8 cellular contexts compared by ENCODE assay signal in the genomic region with DNA sequence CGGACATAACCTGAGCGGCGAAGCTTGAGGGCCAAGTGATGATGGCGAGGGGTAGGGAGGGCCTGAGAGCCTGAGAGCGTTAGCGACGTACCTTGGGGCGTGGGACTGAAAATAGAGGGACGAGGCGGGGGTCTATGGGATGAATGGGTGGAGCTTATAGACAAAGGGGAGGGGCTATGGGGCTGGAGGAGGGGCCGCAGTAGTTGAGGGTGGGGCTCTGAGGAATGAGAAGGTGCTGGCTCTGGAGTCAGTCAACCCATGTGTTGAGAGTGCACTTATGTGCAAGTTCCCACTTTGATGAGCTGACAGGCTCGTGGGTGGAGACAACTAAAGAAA. TPM values are rescaled to one million over a fixed set of nuclear protein-coding genes. Genes with fewer than 3 reads are reported as not detected.
A peak's percentile ranks its signal among the peaks of the same experiment; 100 is the strongest.
DNase-seq lines count a peak whose midpoint lies in the region; ATAC-seq, FAIRE-seq and TF ChIP-seq lines count a peak whose summit lies in the region.

No MANE protein-coding gene starts in this region.

- no peak overlapping the region for H3K4ac ChIP-seq in H1 (replicated peaks; ENCODE audit: insufficient read length, low read depth, low read length)

- no peak overlapping the region for H3K18ac ChIP-seq in H1 (ENCODE audit: extremely low read depth, low read length)

- no peak overlapping the region for H2BK20ac ChIP-seq in H1 (ENCODE audit: low read length)

- TF ChIP-seq RAD21 in H1 (IDR thresholded peaks at IDR 0.05 in 1 of 2, conservative IDR thresholded peaks at IDR 0.05 in 1 of 2; ENCODE audit: low read depth in 2 of 2, low read length in 2 of 2), result no peak

- peak; percentile 32 for FAIRE-seq in H1 (lab: Jason Lieb, UNC)

- peaks cover 19% of the 10 kb centered on the region for H3K4me1 ChIP-seq in DOHH2 (ENCODE audit: control insufficient read depth, low read length)
- H3K4me1 ChIP-seq in Karpas-422 (ENCODE audit: low read length), result peaks cover 10% of the 10 kb centered on the region
- no peaks in the 10 kb centered on the region for H3K4me1 ChIP-seq in H1 (replicated peaks in 1 of 4; ENCODE audit: control insufficient read depth in 3 of 4, insufficient read depth in 4 of 4, low read length in 3 of 4)
- H3K4me1 ChIP-seq in muscle layer of colon (ENCODE audit: insufficient read depth, low read length), result no peaks in the 10 kb centered on the region

- 0 out of 2 replicates have a peak, but pooled peaks cover 2% of the 10 kb centered on the region for H3K79me1 ChIP-seq in H1 (ENCODE audit: low read depth, low read length)

- no peak overlapping the region for H3K14ac ChIP-seq in H1 (ENCODE audit: insufficient read length)

- H3K27me3 ChIP-seq in DOHH2 (ENCODE audit: control insufficient read depth, low read length), result no peaks in the 10 kb centered on the region
- no peaks in the 10 kb centered on the region for H3K27me3 ChIP-seq in Karpas-422 (ENCODE audit: low read length)
- H3K27me3 ChIP-seq in H1 (replicated peaks in 1 of 4; ENCODE audit: control insufficient read depth in 3 of 4, extremely low read depth in 1 of 4, insufficient read depth in 3 of 4, low read length in 3 of 4), result no peaks in the 10 kb centered on the region
- no peaks in the 10 kb centered on the region for H3K27me3 ChIP-seq in muscle layer of colon (ENCODE audit: control insufficient read depth in 1 of 2, insufficient read depth in 2 of 2, low read length in 2 of 2)

- no peaks in the 10 kb centered on the region for H3K27me3 Mint-ChIP-seq in activated CD4-positive, alpha-beta T cell treated with anti-CD3 and anti-CD28 coated beads, Interleukin-2, amount 10 ng/mL, durations not matched to agents 24 days and 14 days
- H3K27me3 Mint-ChIP-seq in stimulated activated naive CD8-positive, alpha-beta T cell treated with anti-CD3 and anti-CD28 coated beads, Interleukin-15, Interleukin-2, amounts not matched to agents 100 ng/mL and 50 ng/mL, for 24 hours, result no peaks in the 10 kb centered on the region

- no peaks in the 10 kb centered on the region for H3F3A ChIP-seq in DOHH2 (ENCODE audit: control insufficient read depth, insufficient read depth)

- peak overlapping the region; percentile 44; the same call in 1 of the 2 replicates for H2BK5ac ChIP-seq in H1 (ENCODE audit: low read depth, low read length)

- H3K4me3 ChIP-seq in DOHH2 (ENCODE audit: low read length) (peak overlapping the region; percentile 91), Karpas-422 (ENCODE audit: low read length) (peak overlapping the region; percentile 71), H1 (ENCODE audit: extremely low read depth in 1 of 4, insufficient read depth in 2 of 4, low read depth in 3 of 4, low read length in 4 of 4) (peak overlapping the region; percentile 46 to 82 (median 52)), muscle layer of colon (ENCODE audit: low read depth in 1 of 2, low read length in 2 of 2) (peak overlapping the region; percentile 43 to 58)

- no peak overlapping the region for H2BK15ac ChIP-seq in H1 (ENCODE audit: low read length)

- TF ChIP-seq POLR2A in H1 (IDR thresholded peaks at IDR 0.05; ENCODE audit: control extremely low read depth in 1 of 2, low read depth in 2 of 2, low read length in 2 of 2), result no peak

- TF ChIP-seq EP300 in H1 (IDR thresholded peaks at IDR 0.05; ENCODE audit: borderline replicate concordance in 1 of 2, low read depth in 2 of 2, low read length in 2 of 2), result no peak

- H3K9ac ChIP-seq in Karpas-422 (ENCODE audit: low read length) (peak overlapping the region; percentile 68), H1 (replicated peaks in 1 of 4; ENCODE audit: extremely low read depth in 1 of 4, low read depth in 3 of 4, low read length in 3 of 4) (peak overlapping the region in 1 of 4 experiments; percentile 55; a peak in 3 of 7 replicates), muscle layer of colon (ENCODE audit: low read length) (no peak overlapping the region)

- H4K8ac ChIP-seq in H1 (ENCODE audit: extremely low read depth, insufficient read depth, low read length), result no peak overlapping the region

- H3K79me2 ChIP-seq in DOHH2 (ENCODE audit: control insufficient read depth, low read length), result peaks cover 16% of the 10 kb centered on the region
- H3K79me2 ChIP-seq in Karpas-422 (ENCODE audit: low read length), result peaks cover 8% of the 10 kb centered on the region
- H3K79me2 ChIP-seq in H1 (ENCODE audit: control insufficient read depth in 1 of 2, insufficient read depth in 2 of 2, low read length in 2 of 2), result 0 out of 4 replicates have a peak, but pooled peaks cover 0 to 5% of the 10 kb centered on the region in 2 experiments

- H3K4me3 Mint-ChIP-seq in activated CD4-positive, alpha-beta T cell treated with anti-CD3 and anti-CD28 coated beads, Interleukin-2, amount 10 ng/mL, durations not matched to agents 24 days and 14 days, result peak overlapping the region; percentile 88
- H3K4me3 Mint-ChIP-seq in stimulated activated naive CD8-positive, alpha-beta T cell treated with anti-CD3 and anti-CD28 coated beads, Interleukin-15, Interleukin-2, amounts not matched to agents 100 ng/mL and 50 ng/mL, for 24 hours, result peak overlapping the region; percentile 95

- H3K23ac ChIP-seq in H1 (ENCODE audit: insufficient read length), result no peak overlapping the region

- H3K9me2 ChIP-seq in DOHH2 (replicated peaks; ENCODE audit: control insufficient read depth, low read length), result no peaks in the 10 kb centered on the region
- H3K9me2 ChIP-seq in Karpas-422 (replicated peaks; ENCODE audit: insufficient read depth, low read length), result no peaks in the 10 kb centered on the region

- no peaks in the 10 kb centered on the region for H3K9me3 Mint-ChIP-seq in activated CD4-positive, alpha-beta T cell treated with anti-CD3 and anti-CD28 coated beads, Interleukin-2, amount 10 ng/mL, durations not matched to agents 24 days and 14 days
- no peaks in the 10 kb centered on the region for H3K9me3 Mint-ChIP-seq in stimulated activated naive CD8-positive, alpha-beta T cell treated with anti-CD3 and anti-CD28 coated beads, Interleukin-15, Interleukin-2, amounts not matched to agents 100 ng/mL and 50 ng/mL, for 24 hours

- peak overlapping the region; percentile 96 for H3K27ac Mint-ChIP-seq in activated CD4-positive, alpha-beta T cell treated with anti-CD3 and anti-CD28 coated beads, Interleukin-2, amount 10 ng/mL, durations not matched to agents 24 days and 14 days
- H3K27ac Mint-ChIP-seq in stimulated activated naive CD8-positive, alpha-beta T cell treated with anti-CD3 and anti-CD28 coated beads, Interleukin-15, Interleukin-2, amounts not matched to agents 100 ng/mL and 50 ng/mL, for 24 hours, result peak overlapping the region; percentile 92

- TF ChIP-seq CTCF in DOHH2 (IDR thresholded peaks at IDR 0.05; ENCODE audit: low read depth, low read length, poor library complexity, severe bottlenecking) (no peak), H1 (IDR thresholded peaks at IDR 0.05; ENCODE audit: control extremely low read depth in 1 of 3, insufficient read depth in 1 of 3, low read depth in 1 of 3, low read length in 3 of 3) (no peak)

- H4K5ac ChIP-seq in H1 (ENCODE audit: insufficient read length, low read depth, low read length), result no peak overlapping the region

- H3K4me1 Mint-ChIP-seq in activated CD4-positive, alpha-beta T cell treated with anti-CD3 and anti-CD28 coated beads, Interleukin-2, amount 10 ng/mL, durations not matched to agents 24 days and 14 days, result peaks cover 16% of the 10 kb centered on the region
- H3K4me1 Mint-ChIP-seq in stimulated activated naive CD8-positive, alpha-beta T cell treated with anti-CD3 and anti-CD28 coated beads, Interleukin-15, Interleukin-2, amounts not matched to agents 100 ng/mL and 50 ng/mL, for 24 hours (ENCODE audit: low read depth), result peaks cover 21% of the 10 kb centered on the region

- no peak overlapping the region for H2BK12ac ChIP-seq in H1 (ENCODE audit: low read depth, low read length)

- no peak for DNase-seq in Karpas-422
- DNase-seq in activated CD4-positive, alpha-beta T cell treated with anti-CD3 and anti-CD28 coated beads, Interleukin-2, amount 10 ng/mL, durations not matched to agents 24 days and 14 days, result peak; percentile 89
- DNase-seq in H1 (ENCODE audit: low read depth in 1 of 2, low spot score in 2 of 2), result no peak
- DNase-seq in HK-2 (ENCODE audit: unreplicated experiment), result no peak

- CTCF ChIA-PET in H1 (lab: Charles Lee; ENCODE audit: partially characterized antibody), result no interaction called here

- POLR2A ChIA-PET in H1 (lab: Charles Lee; ENCODE audit: partially characterized antibody), result interaction anchor here (1.1 to 2.5 kb wide), 3 partner anchors 11 to 36 kb away, joined by 3 to 22 read pairs (median 5); a partner anchor contains a TSS

- 0 out of 2 replicates have a peak overlapping the region, but pooled peaks have one; percentile 42 for H2AFZ ChIP-seq in Karpas-422 (ENCODE audit: low read length)
- H2AFZ ChIP-seq in H1 (ENCODE audit: low read length), result peak overlapping the region; percentile 65; the same call in 1 of the 2 replicates

- no peak overlapping the region for H2BK120ac ChIP-seq in H1 (replicated peaks; ENCODE audit: low read depth, low read length)

- H3K27ac ChIP-seq in DOHH2 (ENCODE audit: low read depth, low read length) (peak overlapping the region; percentile 61), Karpas-422 (ENCODE audit: low read length) (no peak overlapping the region; the same call in 1 of the 2 replicates), H1 (ENCODE audit: low read depth, low read length) (no peak overlapping the region), muscle layer of colon (ENCODE audit: low read depth, low read length) (peak overlapping the region; percentile 77)

- H4K20me1 ChIP-seq in DOHH2 (ENCODE audit: control insufficient read depth, insufficient read depth, low read depth, low read length) (no peaks in the 10 kb centered on the region), Karpas-422 (ENCODE audit: insufficient read depth, low read depth, low read length) (no peaks in the 10 kb centered on the region), H1 (replicated peaks in 1 of 2; ENCODE audit: control insufficient read depth in 1 of 2, insufficient read depth in 2 of 2, low read length in 2 of 2) (no peaks in the 10 kb centered on the region)

- intact Hi-C loops in activated CD4-positive, alpha-beta T cell treated with anti-CD3 and anti-CD28 coated beads, Interleukin-2, amount 10 ng/mL, durations not matched to agents 24 days and 14 days (cut with micrococcal nuclease), result no loop called here

- H3K36me3 ChIP-seq in DOHH2 (ENCODE audit: control insufficient read depth, low read length) (peaks cover 8% of the 10 kb centered on the region), Karpas-422 (ENCODE audit: insufficient read depth, low read length) (no peaks in the 10 kb centered on the region), H1 (ENCODE audit: control insufficient read depth in 2 of 4, insufficient read depth in 4 of 4, low read length in 3 of 4) (peaks cover 0 to 3% (median 0%) of the 10 kb centered on the region in 4 experiments; a peak in 1 of 8 replicates), muscle layer of colon (ENCODE audit: insufficient read depth, low read length) (no peaks in the 10 kb centered on the region)

- H3K23me2 ChIP-seq in H1 (ENCODE audit: low read depth, low read length), result no peaks in the 10 kb centered on the region

- H3K36me3 Mint-ChIP-seq in activated CD4-positive, alpha-beta T cell treated with anti-CD3 and anti-CD28 coated beads, Interleukin-2, amount 10 ng/mL, durations not matched to agents 24 days and 14 days (ENCODE audit: low read depth), result peaks cover 18% of the 10 kb centered on the region
- H3K36me3 Mint-ChIP-seq in stimulated activated naive CD8-positive, alpha-beta T cell treated with anti-CD3 and anti-CD28 coated beads, Interleukin-15, Interleukin-2, amounts not matched to agents 100 ng/mL and 50 ng/mL, for 24 hours (ENCODE audit: low read depth), result peaks cover 8% of the 10 kb centered on the region

- 13% methylated on average over 5 of the region's 12 CpGs; no CpG with 5 or more reads in 1 of the 2 experiments for WGBS in H1 (ENCODE audit: extremely low coverage in 1 of 2, insufficient coverage in 1 of 2, insufficient read length in 1 of 2, insufficient replicate concordance in 2 of 2, low coverage in 1 of 2, low lambda C conversion rate in 2 of 2, missing lambda C conversion rate in 1 of 2), 2 experiments

- H3K9me3 ChIP-seq in DOHH2 (ENCODE audit: control insufficient read depth, insufficient read depth, low read length), result no peaks in the 10 kb centered on the region
- H3K9me3 ChIP-seq in Karpas-422 (ENCODE audit: low read length), result no peaks in the 10 kb centered on the region
- H3K9me3 ChIP-seq in H1 (ENCODE audit: insufficient read depth in 2 of 2, low read depth in 1 of 2, low read length in 1 of 2), result no peaks in the 10 kb centered on the region
- H3K9me3 ChIP-seq in muscle layer of colon (ENCODE audit: low read length), result no peaks in the 10 kb centered on the region

- no peak overlapping the region for H4K91ac ChIP-seq in H1 (replicated peaks; ENCODE audit: insufficient read length, low read length)

- ATAC-seq in GM21515 (IDR thresholded peaks at IDR 0.05; ENCODE audit: unreplicated experiment), result peak; percentile 39

- H3K4me2 ChIP-seq in DOHH2 (ENCODE audit: low read length), result peak overlapping the region; percentile 86
- H3K4me2 ChIP-seq in Karpas-422 (ENCODE audit: low read depth, low read length, poor library complexity, severe bottlenecking), result peak overlapping the region; percentile 72
- peak overlapping the region; percentile 50 to 61 for H3K4me2 ChIP-seq in H1 (ENCODE audit: insufficient read depth in 1 of 2, low read depth in 2 of 2, low read length in 2 of 2)

- no peak overlapping the region for H3K56ac ChIP-seq in H1 (replicated peaks; ENCODE audit: insufficient read length, low read depth, low read length)

- no peak overlapping the region for H2AK5ac ChIP-seq in H1 (ENCODE audit: low read depth, low read length)

RNA-seq across cellular contexts. Expression of a gene that starts 0.5 kb away (rescaled TPM):
- 3.1 and 14.4 TPM in 2 replicates for total RNA-seq in Karpas-422 (2014; rRNA removed; shearing (Covaris generic); ENCODE audit: low replicate concordance)
- total RNA-seq in activated CD4-positive, alpha-beta T cell treated with anti-CD3 and anti-CD28 coated beads, Interleukin-2, amount 10 ng/mL, durations not matched to agents 24 days and 14 days, result 14.0 and 15.9 TPM in 2 replicates
- 6.5 and 9.7 TPM in 2 replicates for total RNA-seq in H1 (2021; fragmentation: NEBNext Ultra II Directional; extraction: Animal tissue kit (Norgen Biotek cat#: 25700))
- 6.8 and 11.4 TPM in 2 replicates for polyA plus RNA-seq in H1 (2011; rRNA removed)
- 5.9 TPM for polyA plus RNA-seq in H1 (2011; cell fraction: cytosol; rRNA removed)
- polyA plus RNA-seq in H1 (2011; cell fraction: nucleus; rRNA removed), result 12.4 TPM
- 5.5 to 8.0 TPM (median 7.1 TPM) in 4 replicates for polyA plus RNA-seq in H1 (2012, experiment 1 of 2)
- 5.9 TPM for polyA plus RNA-seq in H1 (2012, experiment 2 of 2)
- 4.1 TPM for polyA plus RNA-seq in H1 (2013, experiment 1 of 2)
- polyA plus RNA-seq in H1 (2013, experiment 2 of 2), result 3.5 TPM
- polyA minus RNA-seq in H1 (2011; rRNA and poly(A)+ RNA removed), result 7.9 and 10.7 TPM in 2 replicates
- polyA minus RNA-seq in H1 (2011; cell fraction: cytosol; rRNA and poly(A)+ RNA removed), result 4.9 TPM
- 5.4 TPM for polyA minus RNA-seq in H1 (2011; cell fraction: nucleus; rRNA and poly(A)+ RNA removed)

RNA-seq across cellular contexts. Expression of a gene that starts 18.4 kb away (rescaled TPM):
- total RNA-seq in Karpas-422 (2014; rRNA removed; shearing (Covaris generic); ENCODE audit: low replicate concordance), result 50.2 and 90.6 TPM in 2 replicates
- 159 and 163 TPM in 2 replicates for total RNA-seq in activated CD4-positive, alpha-beta T cell treated with anti-CD3 and anti-CD28 coated beads, Interleukin-2, amount 10 ng/mL, durations not matched to agents 24 days and 14 days
- 143 and 145 TPM in 2 replicates for total RNA-seq in H1 (2021; fragmentation: NEBNext Ultra II Directional; extraction: Animal tissue kit (Norgen Biotek cat#: 25700))
- 286 and 288 TPM in 2 replicates for polyA plus RNA-seq in H1 (2011; rRNA removed)
- polyA plus RNA-seq in H1 (2011; cell fraction: cytosol; rRNA removed), result 201 TPM
- 280 TPM for polyA plus RNA-seq in H1 (2011; cell fraction: nucleus; rRNA removed)
- 113 to 201 TPM (median 196 TPM) in 4 replicates for polyA plus RNA-seq in H1 (2012, experiment 1 of 2)
- 239 TPM for polyA plus RNA-seq in H1 (2012, experiment 2 of 2)
- 197 TPM for polyA plus RNA-seq in H1 (2013, experiment 1 of 2)
- 213 TPM for polyA plus RNA-seq in H1 (2013, experiment 2 of 2)
- 234 and 273 TPM in 2 replicates for polyA minus RNA-seq in H1 (2011; rRNA and poly(A)+ RNA removed)
- polyA minus RNA-seq in H1 (2011; cell fraction: cytosol; rRNA and poly(A)+ RNA removed), result 97.8 TPM
- polyA minus RNA-seq in H1 (2011; cell fraction: nucleus; rRNA and poly(A)+ RNA removed), result 59.6 TPM

RNA-seq across cellular contexts. Expression of a gene that starts 31.2 kb away (rescaled TPM):
- 0.29 TPM in 1 of 2 replicates, not detected in the other for total RNA-seq in Karpas-422 (2014; rRNA removed; shearing (Covaris generic); ENCODE audit: low replicate concordance)
- total RNA-seq in activated CD4-positive, alpha-beta T cell treated with anti-CD3 and anti-CD28 coated beads, Interleukin-2, amount 10 ng/mL, durations not matched to agents 24 days and 14 days, result 11.5 and 12.9 TPM in 2 replicates
- 14.0 and 14.6 TPM in 2 replicates for total RNA-seq in H1 (2021; fragmentation: NEBNext Ultra II Directional; extraction: Animal tissue kit (Norgen Biotek cat#: 25700))
- polyA plus RNA-seq in H1 (2011; rRNA removed), result 34.1 and 47.0 TPM in 2 replicates
- 28.5 TPM for polyA plus RNA-seq in H1 (2011; cell fraction: cytosol; rRNA removed)
- 53.4 TPM for polyA plus RNA-seq in H1 (2011; cell fraction: nucleus; rRNA removed)
- polyA plus RNA-seq in H1 (2012, experiment 1 of 2), result 13.3 to 20.3 TPM (median 19.6 TPM) in 4 replicates
- polyA plus RNA-seq in H1 (2012, experiment 2 of 2), result 19.4 TPM
- 19.4 TPM for polyA plus RNA-seq in H1 (2013, experiment 1 of 2)
- 19.4 TPM for polyA plus RNA-seq in H1 (2013, experiment 2 of 2)
- polyA minus RNA-seq in H1 (2011; rRNA and poly(A)+ RNA removed), result 21.6 and 31.2 TPM in 2 replicates
- 18.1 TPM for polyA minus RNA-seq in H1 (2011; cell fraction: cytosol; rRNA and poly(A)+ RNA removed)
- 15.4 TPM for polyA minus RNA-seq in H1 (2011; cell fraction: nucleus; rRNA and poly(A)+ RNA removed)

RNA-seq across cellular contexts. Expression of a gene that starts 34.3 kb away (rescaled TPM):
- 176 and 183 TPM in 2 replicates for total RNA-seq in Karpas-422 (2014; rRNA removed; shearing (Covaris generic); ENCODE audit: low replicate concordance)
- 317 and 318 TPM in 2 replicates for total RNA-seq in activated CD4-positive, alpha-beta T cell treated with anti-CD3 and anti-CD28 coated beads, Interleukin-2, amount 10 ng/mL, durations not matched to agents 24 days and 14 days
- total RNA-seq in H1 (2021; fragmentation: NEBNext Ultra II Directional; extraction: Animal tissue kit (Norgen Biotek cat#: 25700)), result 159 and 164 TPM in 2 replicates
- polyA plus RNA-seq in H1 (2011; rRNA removed), result 73.2 and 99.6 TPM in 2 replicates
- 135 TPM for polyA plus RNA-seq in H1 (2011; cell fraction: cytosol; rRNA removed)
- polyA plus RNA-seq in H1 (2011; cell fraction: nucleus; rRNA removed), result 70.3 TPM
- polyA plus RNA-seq in H1 (2012, experiment 1 of 2), result 170 to 257 TPM (median 204 TPM) in 4 replicates
- polyA plus RNA-seq in H1 (2012, experiment 2 of 2), result 98.3 TPM
- polyA plus RNA-seq in H1 (2013, experiment 1 of 2), result 150 TPM
- 137 TPM for polyA plus RNA-seq in H1 (2013, experiment 2 of 2)
- polyA minus RNA-seq in H1 (2011; rRNA and poly(A)+ RNA removed), result 154 and 219 TPM in 2 replicates
- 80.5 TPM for polyA minus RNA-seq in H1 (2011; cell fraction: cytosol; rRNA and poly(A)+ RNA removed)
- 130 TPM for polyA minus RNA-seq in H1 (2011; cell fraction: nucleus; rRNA and poly(A)+ RNA removed)

RNA-seq across cellular contexts. Expression of a gene that starts 57.3 kb away (rescaled TPM):
- total RNA-seq in Karpas-422 (2014; rRNA removed; shearing (Covaris generic); ENCODE audit: low replicate concordance), result 35.5 and 53.4 TPM in 2 replicates
- total RNA-seq in activated CD4-positive, alpha-beta T cell treated with anti-CD3 and anti-CD28 coated beads, Interleukin-2, amount 10 ng/mL, durations not matched to agents 24 days and 14 days, result 43.8 and 44.9 TPM in 2 replicates
- 19.4 and 19.7 TPM in 2 replicates for total RNA-seq in H1 (2021; fragmentation: NEBNext Ultra II Directional; extraction: Animal tissue kit (Norgen Biotek cat#: 25700))
- 46.3 and 120 TPM in 2 replicates for polyA plus RNA-seq in H1 (2011; rRNA removed)
- 49.3 TPM for polyA plus RNA-seq in H1 (2011; cell fraction: cytosol; rRNA removed)
- 133 TPM for polyA plus RNA-seq in H1 (2011; cell fraction: nucleus; rRNA removed)
- polyA plus RNA-seq in H1 (2012, experiment 1 of 2), result 36.6 to 55.5 TPM (median 44.4 TPM) in 4 replicates
- polyA plus RNA-seq in H1 (2012, experiment 2 of 2), result 22.8 TPM
- 8.8 TPM for polyA plus RNA-seq in H1 (2013, experiment 1 of 2)
- polyA plus RNA-seq in H1 (2013, experiment 2 of 2), result 8.1 TPM
- polyA minus RNA-seq in H1 (2011; rRNA and poly(A)+ RNA removed), result 18.9 and 21.1 TPM in 2 replicates
- 22.8 TPM for polyA minus RNA-seq in H1 (2011; cell fraction: cytosol; rRNA and poly(A)+ RNA removed)
- 17.0 TPM for polyA minus RNA-seq in H1 (2011; cell fraction: nucleus; rRNA and poly(A)+ RNA removed)

Comparison
In these comparisons a context has a peak if more than half of its experiments do, and no peak if none do; other contexts are left out.
1. H3K27ac ChIP-seq: peak in DOHH2 (single experiment) and muscle layer of colon (single experiment); none in Karpas-422 (single experiment) and H1 (single experiment).
2. Peak in every context shown above with its lines, with median percentiles within 50 percentile points of each other: H3K4me2 ChIP-seq and H3K4me3 ChIP-seq.